Comparison of ENCODE assay signal across 21 cellular contexts in the genomic region with DNA sequence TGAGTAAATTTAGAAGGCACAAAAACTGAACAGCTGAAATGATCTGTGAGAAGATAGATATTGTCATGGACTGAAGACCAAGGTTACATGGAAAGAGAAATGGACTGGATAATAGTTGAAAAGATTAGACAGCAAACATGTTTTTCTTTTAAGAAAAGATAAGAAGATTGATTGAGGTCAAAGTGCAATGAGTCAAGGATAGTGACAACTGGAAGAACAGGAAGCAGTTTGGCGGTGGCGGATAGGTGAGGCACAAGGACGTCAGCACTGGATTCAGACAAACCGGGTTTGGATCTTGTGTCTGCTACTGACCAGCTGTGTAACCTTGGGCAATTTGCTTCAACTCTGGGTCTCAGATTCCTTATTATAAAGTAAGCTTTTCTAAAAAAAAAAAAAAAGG. TPM values are rescaled to one million over a fixed set of nuclear protein-coding genes. Genes with fewer than 3 reads are reported as not detected.
DNase-seq lines count a peak whose midpoint lies in the region; ATAC-seq and TF ChIP-seq lines count a peak whose summit lies in the region.
"Had no signal": no experiment of that assay in that cellular context is flagged by ENCODE, and none has a peak within 500 bp of the region (broad histone marks: within the 10 kb centered on the region; RNA-seq: fewer than 3 reads in every experiment).

No MANE protein-coding gene starts in this region.

- no peak overlapping the region for H3K27ac Mint-ChIP-seq in CD4-positive, alpha-beta T cell
- H3K27ac Mint-ChIP-seq in neural crest cell (ENCODE audit: unreplicated experiment) = no peak overlapping the region
- H3K27ac Mint-ChIP-seq: CD4-positive, CD25-positive, alpha-beta regulatory T cell had no signal

- POLR2A ChIA-PET in CD4-positive, alpha-beta T cell (lab: Charles Lee) = interaction anchor here (1.2 kb wide), 1 partner anchor 26 kb away, joined by 3 read pairs; no protein-coding TSS in a partner anchor
- POLR2A ChIA-PET in PC-3 (lab: Charles Lee; ENCODE audit: unreplicated experiment) = no interaction called here

- CTCF ChIA-PET in CD4-positive, alpha-beta T cell (lab: Charles Lee) = no interaction called here
- CTCF ChIA-PET in PC-3 (lab: Charles Lee) = no interaction called here

- H3K79me2 ChIP-seq in PC-3 (ENCODE audit: low read length) = no peaks in the 10 kb centered on the region

- H3K27me3 ChIP-seq in CD4-positive, alpha-beta T cell (ENCODE audit: control insufficient read depth, insufficient read depth, low read length) = peaks cover 19% of the 10 kb centered on the region
- H3K27me3 ChIP-seq in PC-3 (ENCODE audit: low read length) = no peaks in the 10 kb centered on the region
- H3K27me3 ChIP-seq: right atrium auricular region, SJCRH30 had no signal

- TF ChIP-seq CTCF in CD4-positive, alpha-beta T cell (IDR thresholded peaks at IDR 0.05) = no peak
- TF ChIP-seq CTCF in PC-3 (conservative IDR thresholded peaks at IDR 0.05; ENCODE audit: low read depth, low read length) = no peak
- no peak for TF ChIP-seq CTCF in neural crest cell (conservative IDR thresholded peaks at IDR 0.05)

- peaks cover 17% of the 10 kb centered on the region for H3K4me1 ChIP-seq in PC-3 (ENCODE audit: insufficient read depth, low read length)
- H3K4me1 ChIP-seq: SJCRH30 had no signal

- no peaks in the 10 kb centered on the region for H3K36me3 ChIP-seq in PC-3 (ENCODE audit: low read depth, low read length)
- H3K36me3 ChIP-seq: left lung, right atrium auricular region, SJCRH30 had no signal

- H3K27me3 Mint-ChIP-seq in CD4-positive, alpha-beta T cell = peaks cover 29% of the 10 kb centered on the region
- peaks cover 70% of the 10 kb centered on the region for H3K27me3 Mint-ChIP-seq in neural crest cell (ENCODE audit: low read depth)

- H3K36me3 Mint-ChIP-seq in CD4-positive, alpha-beta T cell (ENCODE audit: low read depth) = no peaks in the 10 kb centered on the region
- H3K36me3 Mint-ChIP-seq in neural crest cell (ENCODE audit: low read depth) = no peaks in the 10 kb centered on the region
- H3K36me3 Mint-ChIP-seq: CD4-positive, CD25-positive, alpha-beta regulatory T cell had no signal

- DNase-seq in CD4-positive, alpha-beta T cell = no peak
- DNase-seq in PC-3 (peak; percentile 16), neural crest cell (ENCODE audit: low read depth, low spot score) (no peak), NCI-H1092 (lab: John Stamatoyannopoulos, UW) (no peak), EL (no peak), SHP77 (lab: John Stamatoyannopoulos, UW) (no peak)
- DNase-seq: activated CD4-positive, alpha-beta T cell treated with anti-CD3 and anti-CD28 coated beads, Interleukin-2, amount 50 U/mL, for 48 hours; activated T-cell treated with anti-CD3 and anti-CD28 coated beads for 4 hours; CD4-positive, CD25-positive, alpha-beta regulatory T cell; DMS53; effector CD4-positive, alpha-beta T cell; left lung; midbrain; NCI-H1694 treated with DMSO at 0.1 percent for 48 hours; NCI-H774; PC-9; SJCRH30 had no signal

- no peak for ATAC-seq in CD4-positive, alpha-beta T cell (ENCODE audit: poor library complexity)
- no peak for ATAC-seq in PC-3
- peak; percentile 69 for ATAC-seq in esophagus mucosa
- no peak for ATAC-seq in HG03442 (IDR thresholded peaks at IDR 0.05; ENCODE audit: unreplicated experiment)
- ATAC-seq: left lung had no signal

- peaks cover 22% of the 10 kb centered on the region for H3K4me1 Mint-ChIP-seq in CD4-positive, alpha-beta T cell (ENCODE audit: low read depth)
- H3K4me1 Mint-ChIP-seq in neural crest cell = peaks cover 9% of the 10 kb centered on the region
- H3K4me1 Mint-ChIP-seq: central memory CD8-positive, alpha-beta T cell had no signal

- H3K9me2 ChIP-seq in PC-3 (replicated peaks; ENCODE audit: low read length) = no peaks in the 10 kb centered on the region

- H3K9me3 ChIP-seq in CD4-positive, alpha-beta T cell (ENCODE audit: control insufficient read depth, low read length) = no peaks in the 10 kb centered on the region
- no peaks in the 10 kb centered on the region for H3K9me3 ChIP-seq in PC-3 (ENCODE audit: low read length)
- H3K9me3 ChIP-seq: left lung, right atrium auricular region, SJCRH30 had no signal

- H3K9ac ChIP-seq in PC-3 (ENCODE audit: low read length) = no peak overlapping the region

- intact Hi-C loops in CD4-positive, alpha-beta T cell (cut with DNase I, micrococcal nuclease) = no loop called here
- intact Hi-C loops in PC-3 (cut with micrococcal nuclease) = loop anchor here (10.0 kb wide), 1 partner anchor 191 kb away; no protein-coding TSS in a partner anchor

- H3K4me3 Mint-ChIP-seq in CD4-positive, alpha-beta T cell = peak overlapping the region; percentile 53
- H3K4me3 Mint-ChIP-seq in neural crest cell = peak overlapping the region; percentile 24
- H3K4me3 Mint-ChIP-seq: central memory CD8-positive, alpha-beta T cell had no signal

- H3K9me3 Mint-ChIP-seq in CD4-positive, alpha-beta T cell = no peaks in the 10 kb centered on the region
- H3K9me3 Mint-ChIP-seq in neural crest cell = no peaks in the 10 kb centered on the region

- BruUV-seq in PC-3 (replicated peaks; lab: Mats Ljungman, UMichigan) = no TSS peak

- no peak overlapping the region for H3K27ac ChIP-seq in CD4-positive, alpha-beta T cell (ENCODE audit: low read depth, low read length)
- no peak overlapping the region for H3K27ac ChIP-seq in PC-3 (ENCODE audit: low read length)
- H3K27ac ChIP-seq: left lung, PC-9, right atrium auricular region, SJCRH30 had no signal

- no peaks in the 10 kb centered on the region for H4K20me1 ChIP-seq in PC-3 (ENCODE audit: low read length)

- no peak overlapping the region for H2AFZ ChIP-seq in PC-3 (ENCODE audit: low read length)
- H2AFZ ChIP-seq: PC-9 had no signal

- peak overlapping the region; percentile 93 for H3K4me2 ChIP-seq in PC-3 (ENCODE audit: low read length)

- H3K4me3 ChIP-seq in PC-3 (ENCODE audit: low read length) = peak overlapping the region; percentile 90; the same call in 1 of the 2 replicates
- H3K4me3 ChIP-seq: left lung, PC-9, right atrium auricular region, SJCRH30 had no signal

- no peaks in the 10 kb centered on the region for H3F3A ChIP-seq in PC-3 (ENCODE audit: low read length, unreplicated experiment)

RNA-seq across cellular contexts. Expression of a gene that starts 2.0 kb away (rescaled TPM):
- 10 to 100 TPM in 1 of 2 experiments, 1 to 10 TPM in 1; 9.3 to 10.4 TPM for total RNA-seq in CD4-positive, alpha-beta T cell
- total RNA-seq in PC-3 (2014; rRNA removed) = 32.3 and 33.5 TPM in 2 replicates
- 50.5 TPM for total RNA-seq in esophagus mucosa
- not detected in 2 replicates for total RNA-seq in neural crest cell
- total RNA-seq: SJCRH30 had no signal
